Comparison of ENCODE assay signal across 17 cellular contexts in genomic region chr10:101052285-101052684, GRCh38. TPM values are rescaled to one million over a fixed set of nuclear protein-coding genes. Genes with fewer than 3 reads are reported as not detected.
A peak's percentile ranks its signal among the peaks of the same experiment; 100 is the strongest.
DNase-seq lines count a peak whose midpoint lies in the region; ATAC-seq, FAIRE-seq and TF ChIP-seq lines count a peak whose summit lies in the region.
"Had no signal": no experiment of that assay in that cellular context is flagged by ENCODE, and none has a peak within 500 bp of the region (broad histone marks: within the 10 kb centered on the region; RNA-seq: fewer than 3 reads in every experiment).

No MANE protein-coding gene starts in this region.

- H3K4me1 ChIP-seq in breast epithelium, result peaks cover 0 to 10% of the 10 kb centered on the region in 2 donors

- H3K4me3 Mint-ChIP-seq in MCF 10A (ENCODE audit: unreplicated experiment) (no peak overlapping the region), type B pancreatic cell (no peak overlapping the region)
- H3K4me3 Mint-ChIP-seq: activated CD4-positive, alpha-beta T cell treated with anti-CD3 and anti-CD28 coated beads, Interleukin-2, amount 10 ng/mL, durations not matched to agents 24 days and 14 days; endodermal cell; immature natural killer cell; nephron had no signal

- CTCF ChIA-PET in MCF 10A (lab: Yijun Ruan, JAX), result interaction anchor here (0.8 to 13.2 kb wide), 11 partner anchors 7 to 90 kb away, joined by 4 to 234 read pairs (median 13); partner anchors contain the start of genes KAZALD1, PDZD7 and SFXN3

- H3K4me1 Mint-ChIP-seq in MCF 10A (ENCODE audit: insufficient read depth, unreplicated experiment) (peaks cover 8% of the 10 kb centered on the region), type B pancreatic cell (ENCODE audit: unreplicated experiment) (peaks cover 17% of the 10 kb centered on the region)

- intact Hi-C loops in MCF 10A (cut with micrococcal nuclease), result no loop called here
- intact Hi-C loops in breast epithelium (cut with DNase I; ENCODE audit: low total_unique reads), result no loop called here

- POLR2A ChIA-PET in MCF 10A (lab: Yijun Ruan, JAX), result interaction anchor here (0.6 to 5.9 kb wide), 15 partner anchors 8 to 1293 kb away, joined by 3 to 71 read pairs (median 4); partner anchors contain the start of genes KAZALD1, LZTS2, OGA and PDZD7

- no peak overlapping the region for H3K27ac ChIP-seq in breast epithelium
- H3K27ac ChIP-seq in coronary artery, result no peak overlapping the region
- H3K27ac ChIP-seq: SK-N-MC had no signal

- TF ChIP-seq POLR2A in breast epithelium (IDR thresholded peaks at IDR 0.05), result no peak

- H3K4me3 ChIP-seq in breast epithelium (no peak overlapping the region), fibroblast of villous mesenchyme (ENCODE audit: low read depth, low read length) (no peak overlapping the region), coronary artery (no peak overlapping the region)
- H3K4me3 ChIP-seq: SK-N-MC had no signal

- H3K27ac Mint-ChIP-seq in MCF 10A (ENCODE audit: low read depth, unreplicated experiment), result peak overlapping the region; percentile 59
- H3K27ac Mint-ChIP-seq in type B pancreatic cell, result no peak overlapping the region
- H3K27ac Mint-ChIP-seq: activated CD4-positive, alpha-beta T cell treated with anti-CD3 and anti-CD28 coated beads, Interleukin-2, amount 10 ng/mL, durations not matched to agents 24 days and 14 days; endodermal cell; immature natural killer cell; nephron had no signal

- ATAC-seq in SK-N-SH treated with all-trans-retinoic acid at 6 μM for 48 hours, result peak; percentile 87

- H3K9me3 Mint-ChIP-seq in MCF 10A (ENCODE audit: unreplicated experiment), result no peaks in the 10 kb centered on the region
- H3K9me3 Mint-ChIP-seq in type B pancreatic cell, result no peaks in the 10 kb centered on the region
- H3K9me3 Mint-ChIP-seq: activated CD4-positive, alpha-beta T cell treated with anti-CD3 and anti-CD28 coated beads, Interleukin-2, amount 10 ng/mL, durations not matched to agents 24 days and 14 days; endodermal cell; immature natural killer cell; nephron had no signal

- DNase-seq in MCF 10A (ENCODE audit: unreplicated experiment) (peak; percentile 84), breast epithelium (ENCODE audit: low spot score in 2 of 2) (no peak), fibroblast of villous mesenchyme (ENCODE audit: low read depth) (peak; percentile 49), urothelium cell line (ENCODE audit: low spot score) (no peak), GM19240 (ENCODE audit: insufficient read length, low spot score) (no peak), coronary artery (ENCODE audit: low spot score) (no peak), type B pancreatic cell (ENCODE audit: extremely low spot score, unreplicated experiment) (no peak)
- DNase-seq: activated CD4-positive, alpha-beta T cell treated with anti-CD3 and anti-CD28 coated beads, Interleukin-2, amount 10 ng/mL, durations not matched to agents 24 days and 14 days; activated gamma-delta T cell; AML-193; endodermal cell; immature natural killer cell; Kasumi-1; stimulated activated CD4-positive, alpha-beta T cell treated with anti-CD3 and anti-CD28 coated beads, Interleukin-15, amount 100 ng/mL, for 24 hours had no signal

- H3K27me3 ChIP-seq in breast epithelium, result peaks cover 0 to 32% of the 10 kb centered on the region in 2 donors

- H3K36me3 Mint-ChIP-seq in MCF 10A (ENCODE audit: insufficient read depth, unreplicated experiment) (no peaks in the 10 kb centered on the region), type B pancreatic cell (peaks cover 4% of the 10 kb centered on the region)
- H3K36me3 Mint-ChIP-seq: immature natural killer cell had no signal

- no TSS peak for BruUV-seq in MCF 10A (replicated peaks; lab: Mats Ljungman, UMichigan)

- H3K36me3 ChIP-seq in breast epithelium, result no peaks in the 10 kb centered on the region

- no peaks in the 10 kb centered on the region for H3K9me3 ChIP-seq in breast epithelium

- H3K27me3 Mint-ChIP-seq in MCF 10A (ENCODE audit: insufficient read depth, unreplicated experiment) (no peaks in the 10 kb centered on the region), type B pancreatic cell (peaks cover 51% of the 10 kb centered on the region)

- peak; percentile 44 for FAIRE-seq in urothelium cell line (lab: Jason Lieb, UNC)

- TF ChIP-seq CTCF in MCF 10A (IDR thresholded peaks at IDR 0.05; ENCODE audit: unreplicated experiment) (no peak), breast epithelium (IDR thresholded peaks at IDR 0.05) (no peak), fibroblast of villous mesenchyme (IDR thresholded peaks at IDR 0.05; ENCODE audit: insufficient read depth, low read depth, low read length) (no peak), coronary artery (IDR thresholded peaks at IDR 0.05) (no peak), type B pancreatic cell (conservative IDR thresholded peaks at IDR 0.05) (no peak)

TF ChIP-seq in SK-N-SH treated with all-trans-retinoic acid at 6 μM for 48 hours, 23 proteins besides CTCF, POLR2A, EP300 and RAD21:
- TF ChIP-seq ZNF70 (CRISPR knock-in tag; IDR thresholded peaks at IDR 0.05) (peak; percentile 81), ZC3H10 (CRISPR knock-in tag; IDR thresholded peaks at IDR 0.05) (no peak)
TF ChIP-seq in SK-N-SH treated with all-trans-retinoic acid at 6 μM for 48 hours: peak in this region for 1.

RNA-seq across cellular contexts. Expression of gene KAZALD1, which starts 9.5 kb away (rescaled TPM):
- total RNA-seq in MCF 10A (2022), result 2.4 and 6.7 TPM in 2 replicates
- 1 to 10 TPM; 2.8 to 4.9 (median 4.5) TPM for total RNA-seq in breast epithelium
- total RNA-seq in fibroblast of villous mesenchyme, result 9.1 and 9.3 TPM in 2 replicates
- total RNA-seq in type B pancreatic cell (ENCODE audit: low replicate concordance), result 6.9 and 17.1 TPM in 2 replicates

RNA-seq across cellular contexts. Expression of gene SFXN3, which starts 21.3 kb away (rescaled TPM):
- total RNA-seq in MCF 10A (2022) (39.4 and 55.2 TPM in 2 replicates), breast epithelium (10 to 100 TPM; 63.7 to 90.4 (median 75.7) TPM), fibroblast of villous mesenchyme (81.6 and 97.0 TPM in 2 replicates), type B pancreatic cell (ENCODE audit: low replicate concordance) (15.3 and 25.7 TPM in 2 replicates)

RNA-seq across cellular contexts. Expression of gene PDZD7, which starts 21.4 kb away (rescaled TPM):
- total RNA-seq in MCF 10A (2022), result 0.27 and 0.58 TPM in 2 replicates
- 1 to 10 TPM in 1 of 3 donors, under 1 TPM in 2; 0.48 to 2.3 (median 0.66) TPM for total RNA-seq in breast epithelium
- total RNA-seq in fibroblast of villous mesenchyme, result 1.7 and 1.9 TPM in 2 replicates
- total RNA-seq in type B pancreatic cell (ENCODE audit: low replicate concordance), result 1.4 and 2.0 TPM in 2 replicates

RNA-seq across cellular contexts. Expression of gene LZTS2, which starts 52.7 kb away (rescaled TPM):
- total RNA-seq in MCF 10A (2022), result 15.2 and 18.6 TPM in 2 replicates
- 10 to 100 TPM; 44.0 to 67.5 (median 61.3) TPM for total RNA-seq in breast epithelium
- 87.7 and 134 TPM in 2 replicates for total RNA-seq in fibroblast of villous mesenchyme
- total RNA-seq in type B pancreatic cell (ENCODE audit: low replicate concordance), result 50.2 and 86.6 TPM in 2 replicates

Comparison
In these comparisons a context has a peak if more than half of its experiments do, and no peak if none do; other contexts are left out.
1. DNase-seq: peak in MCF 10A (single experiment) and fibroblast of villous mesenchyme (single experiment); none in breast epithelium (0 of 2), urothelium cell line (single experiment), GM19240 (single experiment), coronary artery (single experiment) and type B pancreatic cell (single experiment).